Comparison of ENCODE assay signal across 28 cellular contexts in the genomic region with DNA sequence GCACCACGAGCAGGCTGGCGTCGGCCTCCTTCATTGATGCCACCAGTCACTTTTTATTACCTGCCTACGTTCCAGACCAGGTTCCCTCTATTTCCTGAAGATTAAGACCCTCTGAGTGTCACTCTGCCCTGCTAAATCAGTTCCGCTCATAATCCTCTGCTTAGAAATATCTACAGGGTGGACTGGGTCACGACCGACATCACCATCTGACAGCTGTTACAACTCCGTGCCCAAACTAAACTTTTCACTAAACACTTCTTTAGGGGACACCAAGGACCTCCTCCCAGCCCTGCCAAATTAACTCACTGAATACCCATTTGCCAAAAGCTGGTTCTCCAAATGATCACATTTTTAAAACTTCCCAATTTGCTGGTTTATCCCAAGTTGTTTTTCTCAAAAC.
"Had no signal": no experiment of that assay in that cellular context is flagged by ENCODE, and none has a peak within 500 bp of the region (broad histone marks: within the 10 kb centered on the region; RNA-seq: fewer than 3 reads in every experiment).

No MANE protein-coding gene starts in this region.

- H3K4me3 Mint-ChIP-seq: stimulated activated effector memory CD8-positive, alpha-beta T cell treated with anti-CD3 and anti-CD28 coated beads, Interleukin-12 subunit alpha, Interleukin-12 subunit beta, amount 100 ng/mL, for 72 hours; stimulated activated memory B cell treated with anti-CD40 and anti-IgM and Interleukin-4, amounts not matched to agents 10 μg/mL and 1 μg/mL and 100 μg/mL, for 72 hours; stimulated activated naive B cell treated with anti-CD40 and anti-IgM and Interleukin-4, amounts not matched to agents 10 μg/mL and 1 μg/mL and 100 μg/mL, for 72 hours; stimulated activated naive CD8-positive, alpha-beta T cell treated with anti-CD3 and anti-CD28 coated beads, Interleukin-15, amount 100 ng/mL, for 72 hours; stimulated activated naive CD8-positive, alpha-beta T cell treated with anti-CD3 and anti-CD28 coated beads, Interleukin-15, Interleukin-2, amounts not matched to agents 100 ng/mL and 50 ng/mL, for 24 hours; type B pancreatic cell had no signal

- H3K36me3 Mint-ChIP-seq: stimulated activated effector memory CD8-positive, alpha-beta T cell treated with anti-CD3 and anti-CD28 coated beads, Interleukin-12 subunit alpha, Interleukin-12 subunit beta, amount 100 ng/mL, for 72 hours; stimulated activated memory B cell treated with anti-CD40 and anti-IgM and Interleukin-4, amounts not matched to agents 10 μg/mL and 1 μg/mL and 100 μg/mL, for 72 hours; stimulated activated naive B cell treated with anti-CD40 and anti-IgM and Interleukin-4, amounts not matched to agents 10 μg/mL and 1 μg/mL and 100 μg/mL, for 72 hours; type B pancreatic cell had no signal

- H3K4me3 ChIP-seq: stomach, suprapubic skin, testis, thoracic aorta, thyroid gland, tibial artery, tibial nerve, transverse colon, upper lobe of left lung, upper lobe of right lung, uterus, vagina had no signal

- H3K27ac Mint-ChIP-seq: stimulated activated effector memory CD8-positive, alpha-beta T cell treated with anti-CD3 and anti-CD28 coated beads, Interleukin-12 subunit alpha, Interleukin-12 subunit beta, amount 100 ng/mL, for 72 hours; stimulated activated memory B cell treated with anti-CD40 and anti-IgM and Interleukin-4, amounts not matched to agents 10 μg/mL and 1 μg/mL and 100 μg/mL, for 72 hours; stimulated activated naive B cell treated with anti-CD40 and anti-IgM and Interleukin-4, amounts not matched to agents 10 μg/mL and 1 μg/mL and 100 μg/mL, for 72 hours; stimulated activated naive CD8-positive, alpha-beta T cell treated with anti-CD3 and anti-CD28 coated beads, Interleukin-15, Interleukin-2, amounts not matched to agents 100 ng/mL and 50 ng/mL, for 24 hours; type B pancreatic cell had no signal

- H3K27me3 ChIP-seq: stomach, suprapubic skin, testis, thyroid gland, tibial artery, tibial nerve, transverse colon, upper lobe of left lung, upper lobe of right lung, uterus, vagina had no signal

- H3K9me3 ChIP-seq: suprapubic skin, testis, thoracic aorta, thyroid gland, tibial artery, upper lobe of right lung, uterus, vagina had no signal

- H3K4me1 ChIP-seq: stomach, suprapubic skin, thyroid gland, tibial artery, tibial nerve, transverse colon, upper lobe of left lung, upper lobe of right lung, uterus, vagina had no signal

- H3K4me1 Mint-ChIP-seq: stimulated activated effector memory CD8-positive, alpha-beta T cell treated with anti-CD3 and anti-CD28 coated beads, Interleukin-12 subunit alpha, Interleukin-12 subunit beta, amount 100 ng/mL, for 72 hours; stimulated activated memory B cell treated with anti-CD40 and anti-IgM and Interleukin-4, amounts not matched to agents 10 μg/mL and 1 μg/mL and 100 μg/mL, for 72 hours; stimulated activated naive B cell treated with anti-CD40 and anti-IgM and Interleukin-4, amounts not matched to agents 10 μg/mL and 1 μg/mL and 100 μg/mL, for 72 hours; stimulated activated naive CD8-positive, alpha-beta T cell treated with anti-CD3 and anti-CD28 coated beads, Interleukin-15, amount 100 ng/mL, for 72 hours had no signal

- H3K27me3 Mint-ChIP-seq: stimulated activated memory B cell treated with anti-CD40 and anti-IgM and Interleukin-4, amounts not matched to agents 10 μg/mL and 1 μg/mL and 100 μg/mL, for 72 hours; stimulated activated naive CD8-positive, alpha-beta T cell treated with anti-CD3 and anti-CD28 coated beads, Interleukin-15, amount 100 ng/mL, for 72 hours; stimulated activated naive CD8-positive, alpha-beta T cell treated with anti-CD3 and anti-CD28 coated beads, Interleukin-15, Interleukin-2, amounts not matched to agents 100 ng/mL and 50 ng/mL, for 24 hours; type B pancreatic cell had no signal

- H3K27ac ChIP-seq: stomach, suprapubic skin, testis, thoracic aorta, thyroid gland, tibial artery, tibial nerve, transverse colon, upper lobe of left lung, upper lobe of right lung, uterus, vagina had no signal

- DNase-seq: stimulated activated CD4-positive, alpha-beta T cell treated with anti-CD3 and anti-CD28 coated beads, Interleukin-2, amount 100 ng/mL, for 48 hours; stimulated activated CD4-positive, alpha-beta T cell treated with anti-CD3 and anti-CD28 coated beads, Interleukin-4, amount 100 ng/mL, for 1 hour; stimulated activated CD4-positive, alpha-beta T cell treated with anti-CD3 and anti-CD28 coated beads, Interleukin-4, amount 100 ng/mL, for 24 hours; stimulated activated CD4-positive, alpha-beta T cell treated with anti-CD3 and anti-CD28 coated beads, Interleukin-4, amount 100 ng/mL, for 4 hours; stimulated activated CD8-positive, alpha-beta memory T cell treated with anti-CD3 and anti-CD28 coated beads, Interleukin-4, amount 100 ng/mL, for 48 hours; stimulated activated naive B cell treated with anti-CD40 and anti-IgM and Interleukin-4, amounts not matched to agents 10 μg/mL and 1 μg/mL and 100 μg/mL, for 72 hours; stimulated activated naive CD4-positive, alpha-beta T cell; stimulated activated naive CD4-positive, alpha-beta T cell treated with Interleukin-2 at 50 U/mL for 16 hours; stimulated activated naive CD8-positive, alpha-beta T cell treated with anti-CD3 and anti-CD28 coated beads, Interleukin-15, amount 100 ng/mL, for 72 hours; stimulated activated naive CD8-positive, alpha-beta T cell treated with anti-CD3 and anti-CD28 coated beads, Interleukin-15, Interleukin-2, amounts not matched to agents 100 U/mL and 50 U/mL, for 24 hours; stomach; substantia nigra; testis; thyroid gland; tibial artery; transverse colon; trophoblast cell; upper lobe of left lung; upper lobe of right lung; uterus had no signal

- H3K36me3 ChIP-seq: stomach, suprapubic skin, thoracic aorta, thyroid gland, tibial artery, tibial nerve, transverse colon, upper lobe of left lung, upper lobe of right lung, uterus, vagina had no signal
